ENCODE assay signal across 8 cellular contexts in genomic region chr2:238286987-238287386, GRCh38. TPM values are rescaled to one million over a fixed set of nuclear protein-coding genes. Genes with fewer than 3 reads are reported as not detected.
DNase-seq lines count a peak whose midpoint lies in the region; FAIRE-seq lines count a peak whose summit lies in the region.

No MANE protein-coding gene starts in this region.

- H3K9me3 Mint-ChIP-seq in activated T-helper 2 cell treated with anti-CD3 and anti-CD28 coated beads, Interferon-gamma antibody, Interleukin-2, Interleukin-4, amounts not matched to agents 10 μg/mL and 5 μg/mL and 100 μg/mL, durations not matched to agents 14 hours and 24 hours and 36 hours, result no peaks in the 10 kb centered on the region
- H3K9me3 Mint-ChIP-seq in immature natural killer cell, result no peaks in the 10 kb centered on the region

- no peaks in the 10 kb centered on the region for H3K36me3 Mint-ChIP-seq in activated T-helper 2 cell treated with anti-CD3 and anti-CD28 coated beads, Interferon-gamma antibody, Interleukin-2, Interleukin-4, amounts not matched to agents 10 μg/mL and 5 μg/mL and 100 μg/mL, durations not matched to agents 14 hours and 24 hours and 36 hours (ENCODE audit: low read depth)
- no peaks in the 10 kb centered on the region for H3K36me3 Mint-ChIP-seq in immature natural killer cell

- H3K27me3 Mint-ChIP-seq in activated T-helper 2 cell treated with anti-CD3 and anti-CD28 coated beads, Interferon-gamma antibody, Interleukin-2, Interleukin-4, amounts not matched to agents 10 μg/mL and 5 μg/mL and 100 μg/mL, durations not matched to agents 14 hours and 24 hours and 36 hours (ENCODE audit: low read depth), result no peaks in the 10 kb centered on the region
- H3K27me3 Mint-ChIP-seq in immature natural killer cell (ENCODE audit: low read depth in 3 of 3), result peaks cover 16 to 22% (median 20%) of the 10 kb centered on the region in 3 donors

- peak overlapping the region; percentile 84 for H3K4me3 Mint-ChIP-seq in activated T-helper 2 cell treated with anti-CD3 and anti-CD28 coated beads, Interferon-gamma antibody, Interleukin-2, Interleukin-4, amounts not matched to agents 10 μg/mL and 5 μg/mL and 100 μg/mL, durations not matched to agents 14 hours and 24 hours and 36 hours (ENCODE audit: low read depth)
- H3K4me3 Mint-ChIP-seq in immature natural killer cell, result peak overlapping the region; percentile 71 to 88 (median 76)

- DNase-seq in LHCN-M2 (ENCODE audit: low read depth), result peak; percentile 35
- DNase-seq in activated T-helper 2 cell treated with anti-CD3 and anti-CD28 coated beads, Interferon-gamma antibody, Interleukin-2, Interleukin-4, amounts not matched to agents 10 μg/mL and 5 μg/mL and 100 μg/mL, durations not matched to agents 14 hours and 24 hours and 36 hours (ENCODE audit: low spot score), result no peak
- DNase-seq in immature natural killer cell, result no peak
- DNase-seq in stimulated activated CD4-positive, alpha-beta T cell treated with anti-CD3 and anti-CD28 coated beads, Interleukin-2, amount 100 ng/mL, for 48 hours, result peak; percentile 21 to 29
- no peak for DNase-seq in ACHN
- no peak for DNase-seq in frontal cortex (ENCODE audit: low spot score in 2 of 2)
- DNase-seq in RPMI8226, result no peak
- DNase-seq in NCI-H2107 (lab: John Stamatoyannopoulos, UW), result no peak

- peak overlapping the region; percentile 79 for H3K27ac Mint-ChIP-seq in activated T-helper 2 cell treated with anti-CD3 and anti-CD28 coated beads, Interferon-gamma antibody, Interleukin-2, Interleukin-4, amounts not matched to agents 10 μg/mL and 5 μg/mL and 100 μg/mL, durations not matched to agents 14 hours and 24 hours and 36 hours
- H3K27ac Mint-ChIP-seq in immature natural killer cell, result peak overlapping the region; percentile 43 to 96 (median 86)

- intact Hi-C loops in activated T-helper 2 cell treated with anti-CD3 and anti-CD28 coated beads, Interferon-gamma antibody, Interleukin-2, Interleukin-4, amounts not matched to agents 10 μg/mL and 5 μg/mL and 100 μg/mL, durations not matched to agents 14 hours and 24 hours and 36 hours (cut with micrococcal nuclease), result loop anchor here (10.0 kb wide), 1 partner anchor 322 kb away; the partner anchor contains the start of gene UBE2F

- in situ Hi-C loops in ACHN (cut with HindIII; ENCODE audit: low pct_ligation_motif_present, low pct_unique_long_range_greater_than_20kb, low sequenced_read_pairs), result no loop called here

- no peak for FAIRE-seq in frontal cortex (lab: Jason Lieb, UNC)

- peaks cover 31% of the 10 kb centered on the region for H3K4me1 Mint-ChIP-seq in activated T-helper 2 cell treated with anti-CD3 and anti-CD28 coated beads, Interferon-gamma antibody, Interleukin-2, Interleukin-4, amounts not matched to agents 10 μg/mL and 5 μg/mL and 100 μg/mL, durations not matched to agents 14 hours and 24 hours and 36 hours (ENCODE audit: low read depth)
- H3K4me1 Mint-ChIP-seq in immature natural killer cell, result peaks cover 44 to 45% of the 10 kb centered on the region in 2 donors

RNA-seq across cellular contexts. Expression of gene PER2, which starts 1.4 kb away (rescaled TPM):
- 3.4 and 3.9 TPM in 2 replicates for total RNA-seq in LHCN-M2 (2014; rRNA removed)
- polyA plus RNA-seq in LHCN-M2 (2012), result 0.83 TPM
- 19.1 and 19.3 TPM in 2 replicates for total RNA-seq in activated T-helper 2 cell treated with anti-CD3 and anti-CD28 coated beads, Interferon-gamma antibody, Interleukin-2, Interleukin-4, amounts not matched to agents 10 μg/mL and 5 μg/mL and 100 μg/mL, durations not matched to agents 14 hours and 24 hours and 36 hours
- polyA plus RNA-seq in immature natural killer cell, result 1 to 10 TPM; 1.0 to 8.5 (median 7.2) TPM
- 5.3 TPM for total RNA-seq in frontal cortex

RNA-seq across cellular contexts. Expression of gene TRAF3IP1, which starts 33.3 kb away (rescaled TPM):
- total RNA-seq in LHCN-M2 (2014; rRNA removed) (8.3 and 8.5 TPM in 2 replicates), frontal cortex (13.5 TPM)
- 10.5 TPM for polyA plus RNA-seq in LHCN-M2 (2012)
- 13.9 and 14.4 TPM in 2 replicates for total RNA-seq in activated T-helper 2 cell treated with anti-CD3 and anti-CD28 coated beads, Interferon-gamma antibody, Interleukin-2, Interleukin-4, amounts not matched to agents 10 μg/mL and 5 μg/mL and 100 μg/mL, durations not matched to agents 14 hours and 24 hours and 36 hours
- polyA plus RNA-seq in immature natural killer cell, result 1 to 10 TPM; 1.9 to 7.0 (median 2.2) TPM

RNA-seq across cellular contexts. Expression of gene HES6, which starts 47.1 kb away (rescaled TPM):
- total RNA-seq in LHCN-M2 (2014; rRNA removed), result 13.1 and 21.9 TPM in 2 replicates
- 15.6 TPM for polyA plus RNA-seq in LHCN-M2 (2012)
- total RNA-seq in activated T-helper 2 cell treated with anti-CD3 and anti-CD28 coated beads, Interferon-gamma antibody, Interleukin-2, Interleukin-4, amounts not matched to agents 10 μg/mL and 5 μg/mL and 100 μg/mL, durations not matched to agents 14 hours and 24 hours and 36 hours, result 10.2 and 10.8 TPM in 2 replicates
- polyA plus RNA-seq in immature natural killer cell, result 10 to 100 TPM; 27.3 to 36.5 (median 34.5) TPM
- total RNA-seq in frontal cortex, result 67.7 TPM

Comparison
In these comparisons a context has a peak if more than half of its experiments do, and no peak if none do; other contexts are left out.
1. DNase-seq: peak in LHCN-M2 (single experiment) and stimulated activated CD4-positive, alpha-beta T cell treated with anti-CD3 and anti-CD28 coated beads, Interleukin-2, amount 100 ng/mL, for 48 hours (2 of 2); none in activated T-helper 2 cell treated with anti-CD3 and anti-CD28 coated beads, Interferon-gamma antibody, Interleukin-2, Interleukin-4, amounts not matched to agents 10 μg/mL and 5 μg/mL and 100 μg/mL, durations not matched to agents 14 hours and 24 hours and 36 hours (single experiment), immature natural killer cell (0 of 3), ACHN (single experiment), frontal cortex (0 of 2), RPMI8226 (single experiment) and NCI-H2107 (single experiment).